Comparison of ENCODE assay signal across 20 cellular contexts in genomic region chr11:101444851-101445250, GRCh38.
"Had no signal": no experiment of that assay in that cellular context is flagged by ENCODE, and none has a peak within 500 bp of the region (broad histone marks: within the 10 kb centered on the region; RNA-seq: fewer than 3 reads in every experiment).

No MANE protein-coding gene starts in this region.

- H3K9me3 ChIP-seq: left ventricle myocardium inferior, stomach, thoracic aorta, transverse colon had no signal

- DNase-seq: effector CD4-positive, alpha-beta T cell; endodermal cell; erythroblast; immature natural killer cell; left ventricle myocardium inferior; mesenchymal stem cell; midbrain; naive B cell; nephron progenitor cell; posterior cingulate gyrus; stimulated activated CD4-positive, alpha-beta T cell treated with anti-CD3 and anti-CD28 coated beads, Interleukin-12 subunit alpha, Interleukin-12 subunit beta, amount 100 ng/mL, for 4 hours; stimulated activated naive CD4-positive, alpha-beta T cell had no signal

- FAIRE-seq: endothelial cell of umbilical vein, small intestine had no signal

- H3K27ac ChIP-seq: coronary artery, left ventricle myocardium inferior, thoracic aorta, transverse colon had no signal

- H3K27me3 ChIP-seq: stomach, transverse colon had no signal

- H3K36me3 ChIP-seq: left ventricle myocardium inferior, stomach, thoracic aorta, transverse colon had no signal

- ATAC-seq: sciatic nerve had no signal

- H3K4me3 ChIP-seq: coronary artery, left ventricle myocardium inferior, lung, thoracic aorta, transverse colon had no signal
